In genomic region chr3:136196401-136197158, GRCh38 we compare ENCODE assay signal across 8 cellular contexts. TPM values are rescaled to one million over a fixed set of nuclear protein-coding genes. Genes with fewer than 3 reads are reported as not detected.
DNase-seq lines count a peak whose midpoint lies in the region; ATAC-seq, FAIRE-seq and TF ChIP-seq lines count a peak whose summit lies in the region.

No MANE protein-coding gene starts in this region.

- H3K4me1 ChIP-seq in right atrium auricular region = peaks cover 0 to 33% of the 10 kb centered on the region in 2 donors
- H3K4me1 ChIP-seq in psoas muscle = peaks cover 29% of the 10 kb centered on the region

- H3K36me3 ChIP-seq in right atrium auricular region (no peaks in the 10 kb centered on the region), psoas muscle (ENCODE audit: insufficient read depth in 1 of 2, low read depth in 1 of 2) (no peaks in the 10 kb centered on the region)

- H3K27me3 ChIP-seq in right atrium auricular region = no peaks in the 10 kb centered on the region
- no peaks in the 10 kb centered on the region for H3K27me3 ChIP-seq in psoas muscle (ENCODE audit: insufficient read depth in 3 of 3, low read length in 2 of 3)

- DNase-seq in NCI-H187 (lab: John Stamatoyannopoulos, UW) (peak; percentile 97 to 98), T-helper 2 cell (peak; percentile 92 to 99 (median 97)), anterior cingulate cortex (lab: John Stamatoyannopoulos, UW) (peak; percentile 85 to 99 (median 97)), right atrium auricular region (ENCODE audit: low spot score) (peak; percentile 98), psoas muscle (peak; percentile 99 to 100), urothelium cell line (ENCODE audit: low spot score) (peak; percentile 96)

- 0 to 1% (median 0%) methylated on average over 64 of the region's 64 CpGs for WGBS in psoas muscle, 3 donors

- FAIRE-seq in urothelium cell line (lab: Jason Lieb, UNC) = peak; percentile 20

- intact Hi-C loops in psoas muscle (cut with DNase I) = loop anchor here (1.0 to 10.0 kb wide), 8 partner anchors 34 to 558 kb away; partner anchors contain the start of genes PCCB (in 2 of the 2), STAG1 (in 2 of the 2) and PPP2R3A (in 1 of the 2)

- H3K9me3 ChIP-seq in right atrium auricular region (no peaks in the 10 kb centered on the region), psoas muscle (no peaks in the 10 kb centered on the region)

- H3K4me3 ChIP-seq in right atrium auricular region (peak overlapping the region; percentile 69 to 76), psoas muscle (peak overlapping the region; percentile 99)

- H3K27ac ChIP-seq in right atrium auricular region (peak overlapping the region; percentile 99 to 100), psoas muscle (peak overlapping the region; percentile 100)

- peak; percentile 75 for ATAC-seq in GM18502 (IDR thresholded peaks at IDR 0.05; ENCODE audit: poor library complexity, unreplicated experiment)
- ATAC-seq in HG02943 (IDR thresholded peaks at IDR 0.05; ENCODE audit: low read depth, unreplicated experiment) = peak; percentile 61
- peak; percentile 85 to 88 (median 86) for ATAC-seq in psoas muscle

- TF ChIP-seq CTCF in right atrium auricular region (IDR thresholded peaks at IDR 0.05) (no peak), psoas muscle (IDR thresholded peaks at IDR 0.05) (no peak)

RNA-seq across cellular contexts. Expression of gene MSL2, which starts 0.4 kb away (rescaled TPM):
- 10 to 100 TPM; 19.2 to 22.0 TPM for total RNA-seq in right atrium auricular region
- 10 to 100 TPM; 21.8 to 28.6 (median 24.9) TPM for total RNA-seq in psoas muscle
- 10 to 100 TPM in 1 of 3 donors, 1 to 10 TPM in 2; 6.7 to 14.3 (median 8.2) TPM for polyA plus RNA-seq in psoas muscle

RNA-seq across cellular contexts. Expression of gene PCCB, which starts 53.6 kb away (rescaled TPM):
- total RNA-seq in right atrium auricular region (100 to 1,000 TPM in 1 of 2 donors, 10 to 100 TPM in 1; 43.2 to 112 TPM), psoas muscle (10 to 100 TPM; 36.4 to 60.4 (median 52.5) TPM)
- polyA plus RNA-seq in psoas muscle = 10 to 100 TPM; 20.0 to 25.7 (median 23.9) TPM

Comparison
In these comparisons a context has a peak if more than half of its experiments do, and no peak if none do; other contexts are left out.
1. Peak in every context shown above with its lines: DNase-seq, ATAC-seq, H3K4me3 ChIP-seq and H3K27ac ChIP-seq.